Comparison of ENCODE assay signal across 9 cellular contexts in genomic region chr21:33682992-33683627, GRCh38. TPM values are rescaled to one million over a fixed set of nuclear protein-coding genes. Genes with fewer than 3 reads are reported as not detected.
DNase-seq lines count a peak whose midpoint lies in the region; ATAC-seq and TF ChIP-seq lines count a peak whose summit lies in the region.
"Had no signal": no experiment of that assay in that cellular context is flagged by ENCODE, and none has a peak within 500 bp of the region (broad histone marks: within the 10 kb centered on the region; RNA-seq: fewer than 3 reads in every experiment).

No MANE protein-coding gene starts in this region.

- peaks cover 11% of the 10 kb centered on the region for H3K4me1 ChIP-seq in NT2/D1 (ENCODE audit: insufficient read depth, insufficient read length)
- peaks cover 8 to 15% of the 10 kb centered on the region in 2 experiments for H3K4me1 ChIP-seq in trophoblast cell (ENCODE audit: control insufficient read depth in 1 of 2, insufficient read depth in 2 of 2, low read length in 2 of 2)
- peaks cover 9% of the 10 kb centered on the region for H3K4me1 ChIP-seq in BE2C

- H3K27ac Mint-ChIP-seq in T-helper 2 cell treated with Interferon-gamma antibody and Interleukin-4, amounts not matched to agents 5 μg/mL and 100 μg/mL, for 36 hours: no peak overlapping the region
- H3K27ac Mint-ChIP-seq: activated naive CD4-positive, alpha-beta T cell treated with anti-CD3 and anti-CD28 coated beads, Interleukin-2, amount 50 U/mL, for 24 hours had no signal

- peak overlapping the region; percentile 63 for H2BK5ac ChIP-seq in trophoblast cell (ENCODE audit: low read depth, low read length, poor library complexity)

- H3K4me1 Mint-ChIP-seq in T-helper 2 cell treated with Interferon-gamma antibody and Interleukin-4, amounts not matched to agents 5 μg/mL and 100 μg/mL, for 36 hours (ENCODE audit: low read depth): no peaks in the 10 kb centered on the region
- H3K4me1 Mint-ChIP-seq: activated naive CD4-positive, alpha-beta T cell treated with anti-CD3 and anti-CD28 coated beads, Interleukin-2, amount 50 U/mL, for 24 hours had no signal

- no peak overlapping the region for H3K23ac ChIP-seq in trophoblast cell (ENCODE audit: low read length)

- H3K9me3 ChIP-seq in NT2/D1 (ENCODE audit: insufficient read depth, low read length) (0 out of 2 replicates have a peak, but pooled peaks cover 5% of the 10 kb centered on the region), trophoblast cell (ENCODE audit: insufficient read depth, low read depth, low read length) (no peaks in the 10 kb centered on the region), BE2C (no peaks in the 10 kb centered on the region)

- no peak overlapping the region for H3K4me3 Mint-ChIP-seq in T-helper 2 cell treated with Interferon-gamma antibody and Interleukin-4, amounts not matched to agents 5 μg/mL and 100 μg/mL, for 36 hours
- H3K4me3 Mint-ChIP-seq: activated naive CD4-positive, alpha-beta T cell treated with anti-CD3 and anti-CD28 coated beads, Interleukin-2, amount 50 U/mL, for 24 hours had no signal

- no peak overlapping the region for H4K8ac ChIP-seq in trophoblast cell (ENCODE audit: low read depth, low read length)

- peaks cover 10% of the 10 kb centered on the region for H3K27me3 Mint-ChIP-seq in T-helper 2 cell treated with Interferon-gamma antibody and Interleukin-4, amounts not matched to agents 5 μg/mL and 100 μg/mL, for 36 hours (ENCODE audit: low read depth)

- no peak overlapping the region for H3K4ac ChIP-seq in trophoblast cell (ENCODE audit: low read depth, low read length)

- H3K14ac ChIP-seq in trophoblast cell (ENCODE audit: low read length): no peak overlapping the region

- H3K36me3 ChIP-seq in NT2/D1 (ENCODE audit: insufficient read depth, insufficient read length, low read length): no peaks in the 10 kb centered on the region
- H3K36me3 ChIP-seq in trophoblast cell (ENCODE audit: control insufficient read depth in 1 of 2, insufficient read depth in 2 of 2, low read length in 2 of 2): no peaks in the 10 kb centered on the region
- H3K36me3 ChIP-seq in BE2C: no peaks in the 10 kb centered on the region

- H3K27me3 ChIP-seq in NT2/D1 (ENCODE audit: insufficient read depth, insufficient read length) (no peaks in the 10 kb centered on the region), trophoblast cell (ENCODE audit: insufficient read depth, low read length) (no peaks in the 10 kb centered on the region), BE2C (no peaks in the 10 kb centered on the region)

- peaks cover 8% of the 10 kb centered on the region for H3K79me2 ChIP-seq in trophoblast cell (ENCODE audit: control insufficient read depth, insufficient read depth, low read length, poor library complexity)

- ATAC-seq in GM21423 (IDR thresholded peaks at IDR 0.05; ENCODE audit: unreplicated experiment): no peak

- H3K18ac ChIP-seq in trophoblast cell (ENCODE audit: low read length): no peak overlapping the region

- no peak overlapping the region for H2AK5ac ChIP-seq in trophoblast cell (ENCODE audit: low read length)

- no peaks in the 10 kb centered on the region for H3K9me3 Mint-ChIP-seq in T-helper 2 cell treated with Interferon-gamma antibody and Interleukin-4, amounts not matched to agents 5 μg/mL and 100 μg/mL, for 36 hours
- H3K9me3 Mint-ChIP-seq: activated naive CD4-positive, alpha-beta T cell treated with anti-CD3 and anti-CD28 coated beads, Interleukin-2, amount 50 U/mL, for 24 hours had no signal

- no peak overlapping the region for H4K91ac ChIP-seq in trophoblast cell (ENCODE audit: low read depth, low read length)

- DNase-seq in GM03348 (ENCODE audit: low spot score) (peak; percentile 66), NT2/D1 (ENCODE audit: low read depth, low spot score) (peak; percentile 38), epithelial cell of esophagus (ENCODE audit: low read depth) (peak; percentile 97), trophoblast cell (peak; percentile 82 to 95), BE2C (no peak), germinal center (ENCODE audit: low spot score) (no peak)
- DNase-seq in T-helper 2 cell treated with Interferon-gamma antibody and Interleukin-4, amounts not matched to agents 5 μg/mL and 100 μg/mL, for 36 hours (ENCODE audit: low spot score): no peak

- H2BK12ac ChIP-seq in trophoblast cell (ENCODE audit: low read length): no peak overlapping the region

- TF ChIP-seq CTCF in epithelial cell of esophagus (IDR thresholded peaks at IDR 0.05; ENCODE audit: insufficient read depth, low read depth, low read length, missing control alignments) (no peak), BE2C (IDR thresholded peaks at IDR 0.05; ENCODE audit: low read depth, low read length) (no peak)

- no peak overlapping the region for H2AFZ ChIP-seq in trophoblast cell (ENCODE audit: insufficient read depth, low read length, poor library complexity)

- H3K27ac ChIP-seq in trophoblast cell (ENCODE audit: low read depth, low read length): peak overlapping the region; percentile 81

- H3K4me3 ChIP-seq in NT2/D1 (ENCODE audit: insufficient read length, low read depth): no peak overlapping the region
- no peak overlapping the region for H3K4me3 ChIP-seq in epithelial cell of esophagus (ENCODE audit: low read length)
- H3K4me3 ChIP-seq in trophoblast cell (ENCODE audit: low read depth, low read length): no peak overlapping the region
- no peak overlapping the region for H3K4me3 ChIP-seq in BE2C (ENCODE audit: low read depth, low read length)

- peak overlapping the region; percentile 6 for H3K9ac ChIP-seq in NT2/D1 (ENCODE audit: insufficient read length, low read depth)
- no peak overlapping the region for H3K9ac ChIP-seq in trophoblast cell (ENCODE audit: low read length)

- H3K36me3 Mint-ChIP-seq in T-helper 2 cell treated with Interferon-gamma antibody and Interleukin-4, amounts not matched to agents 5 μg/mL and 100 μg/mL, for 36 hours (ENCODE audit: low read depth): no peaks in the 10 kb centered on the region

- peak overlapping the region; percentile 66 for H2BK120ac ChIP-seq in trophoblast cell (ENCODE audit: insufficient read depth, low read length, poor library complexity)

- H3K79me1 ChIP-seq in trophoblast cell (ENCODE audit: low read length): peaks cover 4% of the 10 kb centered on the region

- no CpG with 5 or more reads among the region's 4 CpGs for WGBS in trophoblast cell (ENCODE audit: extremely low coverage, insufficient coverage, insufficient read length)

- no peak overlapping the region for H3K4me2 ChIP-seq in trophoblast cell (ENCODE audit: low read length)

- H4K12ac ChIP-seq in trophoblast cell (ENCODE audit: low read depth, low read length): no peak overlapping the region

RNA-seq across cellular contexts. Expression of gene ITSN1, which starts 40.8 kb away (rescaled TPM):
- polyA plus RNA-seq in trophoblast cell (2013): 121 and 122 TPM in 2 replicates
- 19.4 TPM for polyA plus RNA-seq in BE2C (2012; ENCODE audit: insufficient read depth, insufficient read length, low read depth)

RNA-seq across cellular contexts. Expression of gene CRYZL1, which starts 41.6 kb away (rescaled TPM):
- polyA plus RNA-seq in trophoblast cell (2013): 20.4 and 21.1 TPM in 2 replicates
- 23.7 TPM for polyA plus RNA-seq in BE2C (2012; ENCODE audit: insufficient read depth, insufficient read length, low read depth)

Comparison
In these comparisons a context has a peak if more than half of its experiments do, and no peak if none do; other contexts are left out.
1. DNase-seq: peak in GM03348 (single experiment), NT2/D1 (single experiment), epithelial cell of esophagus (single experiment) and trophoblast cell (2 of 2); none in BE2C (single experiment), germinal center (single experiment) and T-helper 2 cell treated with Interferon-gamma antibody and Interleukin-4, amounts not matched to agents 5 μg/mL and 100 μg/mL, for 36 hours (single experiment).